In genomic region chr22:25749420-25750169, GRCh38 we compare ENCODE assay signal across 13 cellular contexts. TPM values are rescaled to one million over a fixed set of nuclear protein-coding genes. Genes with fewer than 3 reads are reported as not detected.
DNase-seq lines count a peak whose midpoint lies in the region; ATAC-seq, FAIRE-seq and TF ChIP-seq lines count a peak whose summit lies in the region.
"Had no signal": no experiment of that assay in that cellular context is flagged by ENCODE, and none has a peak within 500 bp of the region (broad histone marks: within the 10 kb centered on the region; RNA-seq: fewer than 3 reads in every experiment).

No MANE protein-coding gene starts in this region.

- H3K4me1 ChIP-seq in osteoblast (ENCODE audit: insufficient read depth, low read length), result peaks cover 37% of the 10 kb centered on the region
- H3K4me1 ChIP-seq: lower lobe of right lung had no signal

- no peaks in the 10 kb centered on the region for H3K36me3 ChIP-seq in osteoblast (ENCODE audit: insufficient read depth, low read length)
- H3K36me3 ChIP-seq: lower lobe of right lung had no signal

- H3K4me3 ChIP-seq in osteoblast (ENCODE audit: insufficient read depth, low read length), result no peak overlapping the region
- H3K4me3 ChIP-seq: lower lobe of right lung had no signal

- peaks cover 5% of the 10 kb centered on the region for H3K9me3 Mint-ChIP-seq in T-helper 2 cell treated with Interferon-gamma antibody and Interleukin-4, amounts not matched to agents 5 μg/mL and 100 μg/mL, for 36 hours
- H3K9me3 Mint-ChIP-seq in CD4-positive, alpha-beta T cell, result no peaks in the 10 kb centered on the region

- H3K27ac Mint-ChIP-seq in T-helper 2 cell treated with Interferon-gamma antibody and Interleukin-4, amounts not matched to agents 5 μg/mL and 100 μg/mL, for 36 hours, result peak overlapping the region; percentile 99
- H3K27ac Mint-ChIP-seq in CD4-positive, alpha-beta T cell, result no peak overlapping the region

- H3K4me3 Mint-ChIP-seq in T-helper 2 cell treated with Interferon-gamma antibody and Interleukin-4, amounts not matched to agents 5 μg/mL and 100 μg/mL, for 36 hours, result peak overlapping the region; percentile 77
- H3K4me3 Mint-ChIP-seq in CD4-positive, alpha-beta T cell, result no peak overlapping the region

- peaks cover 67% of the 10 kb centered on the region for H3K4me1 Mint-ChIP-seq in T-helper 2 cell treated with Interferon-gamma antibody and Interleukin-4, amounts not matched to agents 5 μg/mL and 100 μg/mL, for 36 hours (ENCODE audit: low read depth)
- H3K4me1 Mint-ChIP-seq in CD4-positive, alpha-beta T cell (ENCODE audit: low read depth), result no peaks in the 10 kb centered on the region

- intact Hi-C loops in CD4-positive, alpha-beta T cell (cut with DNase I, micrococcal nuclease), result no loop called here

- CTCF ChIA-PET in CD4-positive, alpha-beta T cell (lab: Charles Lee), result no interaction called here

- POLR2A ChIA-PET in CD4-positive, alpha-beta T cell (lab: Charles Lee), result no interaction called here

- peak overlapping the region; percentile 98 for H3K27ac ChIP-seq in osteoblast (ENCODE audit: low read depth, low read length)
- no peak overlapping the region for H3K27ac ChIP-seq in CD4-positive, alpha-beta T cell (ENCODE audit: low read depth, low read length)
- H3K27ac ChIP-seq: lower lobe of right lung had no signal

- ATAC-seq in GM19395 (IDR thresholded peaks at IDR 0.05; ENCODE audit: unreplicated experiment), result peak; percentile 56
- ATAC-seq in CD4-positive, alpha-beta T cell (ENCODE audit: poor library complexity), result no peak
- ATAC-seq: lower lobe of right lung had no signal

- no peak overlapping the region for H2AFZ ChIP-seq in osteoblast (ENCODE audit: low read length)

- no peaks in the 10 kb centered on the region for H3K27me3 ChIP-seq in osteoblast (ENCODE audit: insufficient read depth, low read length)
- H3K27me3 ChIP-seq in CD4-positive, alpha-beta T cell (ENCODE audit: control insufficient read depth, insufficient read depth, low read length), result no peaks in the 10 kb centered on the region

- no peak for TF ChIP-seq POLR2A in GM12891 (IDR thresholded peaks at IDR 0.05; ENCODE audit: low read depth, low read length)

- peaks cover 46% of the 10 kb centered on the region for H3K36me3 Mint-ChIP-seq in T-helper 2 cell treated with Interferon-gamma antibody and Interleukin-4, amounts not matched to agents 5 μg/mL and 100 μg/mL, for 36 hours (ENCODE audit: low read depth)
- no peaks in the 10 kb centered on the region for H3K36me3 Mint-ChIP-seq in CD4-positive, alpha-beta T cell (ENCODE audit: low read depth)

- DNase-seq in GM12891 (ENCODE audit: insufficient read length, low spot score) (no peak), osteoblast (ENCODE audit: insufficient read length, low spot score, missing footprints) (no peak), NCI-H1436 treated with DMSO at 0.1 percent for 48 hours (lab: John Stamatoyannopoulos, UW) (no peak), mesenteric fat pad (ENCODE audit: low spot score) (no peak)
- peak; percentile 80 for DNase-seq in T-helper 2 cell treated with Interferon-gamma antibody and Interleukin-4, amounts not matched to agents 5 μg/mL and 100 μg/mL, for 36 hours (ENCODE audit: low spot score)
- DNase-seq in CD4-positive, alpha-beta T cell, result no peak
- DNase-seq: caudate nucleus, DMS79, lower lobe of right lung, NCI-H1105, retina had no signal

- no peaks in the 10 kb centered on the region for H3K79me2 ChIP-seq in osteoblast (ENCODE audit: insufficient read depth, low read length)

- no peak for TF ChIP-seq CTCF in osteoblast (IDR thresholded peaks at IDR 0.05; ENCODE audit: extremely low read depth, low read depth, low read length)
- TF ChIP-seq CTCF in CD4-positive, alpha-beta T cell (IDR thresholded peaks at IDR 0.05), result no peak

- H3K27me3 Mint-ChIP-seq in T-helper 2 cell treated with Interferon-gamma antibody and Interleukin-4, amounts not matched to agents 5 μg/mL and 100 μg/mL, for 36 hours (ENCODE audit: low read depth), result no peaks in the 10 kb centered on the region
- H3K27me3 Mint-ChIP-seq in CD4-positive, alpha-beta T cell, result no peaks in the 10 kb centered on the region

- H3K4me2 ChIP-seq in osteoblast (ENCODE audit: insufficient read depth, low read length), result no peak overlapping the region

- no peaks in the 10 kb centered on the region for H3K9me3 ChIP-seq in osteoblast (ENCODE audit: low read depth, low read length)
- no peaks in the 10 kb centered on the region for H3K9me3 ChIP-seq in CD4-positive, alpha-beta T cell (ENCODE audit: control insufficient read depth, low read length)
- H3K9me3 ChIP-seq: lower lobe of right lung had no signal

- no peaks in the 10 kb centered on the region for H4K20me1 ChIP-seq in osteoblast (ENCODE audit: insufficient read depth, low read length)

- no peak for FAIRE-seq in GM12891 (lab: Jason Lieb, UNC)
- FAIRE-seq: frontal cortex had no signal

TF ChIP-seq in GM12891, 5 proteins besides CTCF, POLR2A, EP300 and RAD21:
- no peak for TF ChIP-seq PAX5 (IDR thresholded peaks at IDR 0.05; ENCODE audit: insufficient read depth, low read length, severe bottlenecking)
- TF ChIP-seq TAF1 (IDR thresholded peaks at IDR 0.05; ENCODE audit: low read depth, low read length), result 0 out of 2 replicates have a peak, but pooled peaks have one; percentile 16
- 0 out of 2 replicates have a peak, but pooled peaks have one; percentile 10 for TF ChIP-seq POU2F2 (IDR thresholded peaks at IDR 0.05; ENCODE audit: low read depth, low read length)
TF ChIP-seq in GM12891: peak in this region for 2.

RNA-seq across cellular contexts. Expression of gene MYO18B, which starts 7.6 kb away (rescaled TPM):
- polyA plus RNA-seq in GM12891 (2012; ENCODE audit: low read depth, missing spikeins), result 3.1 TPM
- total RNA-seq in osteoblast (under 0.01 TPM in 1 of 2 replicates, not detected in the other), mesenteric fat pad (0.10 TPM)
- total RNA-seq in CD4-positive, alpha-beta T cell, result under 1 TPM; 0.11 to 0.22 TPM
- total RNA-seq: frontal cortex, lower lobe of right lung had no signal
